1 cellular context compared by ENCODE assay signal in genomic region chr15:49225572-49226281, GRCh38.
TF ChIP-seq lines count a peak whose summit lies in the region.

No MANE protein-coding gene starts in this region.

TF ChIP-seq in GM12878, 131 proteins besides CTCF, POLR2A, EP300 and RAD21 (continued from another document):
- no peak for TF ChIP-seq ZBTB4 (CRISPR knock-in tag; IDR thresholded peaks at IDR 0.05)
